Comparison of ENCODE assay signal across 1 cellular context in genomic region chr2:241179894-241180293, GRCh38.
TF ChIP-seq lines count a peak whose summit lies in the region.

No MANE protein-coding gene starts in this region.

TF ChIP-seq in IMR-90, 13 proteins besides CTCF, POLR2A, EP300 and RAD21:
- no peak for TF ChIP-seq FOS (IDR thresholded peaks at IDR 0.05; ENCODE audit: low read depth, low read length)
- TF ChIP-seq MAZ (IDR thresholded peaks at IDR 0.05; ENCODE audit: borderline replicate concordance, low read depth, low read length): no peak
- TF ChIP-seq USF2 (IDR thresholded peaks at IDR 0.05; ENCODE audit: low read depth, low read length): no peak
- TF ChIP-seq RCOR1 (IDR thresholded peaks at IDR 0.05; ENCODE audit: insufficient replicate concordance, low read length): no peak
- TF ChIP-seq CEBPB (IDR thresholded peaks at IDR 0.05; ENCODE audit: low read depth, low read length): no peak
- TF ChIP-seq CHD1 (IDR thresholded peaks at IDR 0.05; ENCODE audit: low read depth, low read length): no peak
- no peak for TF ChIP-seq RFX5 (IDR thresholded peaks at IDR 0.05; ENCODE audit: low read depth, low read length)
- no peak for TF ChIP-seq MXI1 (IDR thresholded peaks at IDR 0.05; ENCODE audit: borderline replicate concordance, low read depth, low read length)
- no peak for TF ChIP-seq SMC3 (IDR thresholded peaks at IDR 0.05; ENCODE audit: low read depth, low read length)
- no peak for TF ChIP-seq MAFK (IDR thresholded peaks at IDR 0.05; ENCODE audit: low read depth, low read length)
- no peak for TF ChIP-seq BHLHE40 (IDR thresholded peaks at IDR 0.05; ENCODE audit: low read depth, low read length)
- no peak for TF ChIP-seq ELK1 (IDR thresholded peaks at IDR 0.05; ENCODE audit: borderline replicate concordance, low read depth, low read length)
